ENCODE assay signal across 1 cellular context in the genomic region with DNA sequence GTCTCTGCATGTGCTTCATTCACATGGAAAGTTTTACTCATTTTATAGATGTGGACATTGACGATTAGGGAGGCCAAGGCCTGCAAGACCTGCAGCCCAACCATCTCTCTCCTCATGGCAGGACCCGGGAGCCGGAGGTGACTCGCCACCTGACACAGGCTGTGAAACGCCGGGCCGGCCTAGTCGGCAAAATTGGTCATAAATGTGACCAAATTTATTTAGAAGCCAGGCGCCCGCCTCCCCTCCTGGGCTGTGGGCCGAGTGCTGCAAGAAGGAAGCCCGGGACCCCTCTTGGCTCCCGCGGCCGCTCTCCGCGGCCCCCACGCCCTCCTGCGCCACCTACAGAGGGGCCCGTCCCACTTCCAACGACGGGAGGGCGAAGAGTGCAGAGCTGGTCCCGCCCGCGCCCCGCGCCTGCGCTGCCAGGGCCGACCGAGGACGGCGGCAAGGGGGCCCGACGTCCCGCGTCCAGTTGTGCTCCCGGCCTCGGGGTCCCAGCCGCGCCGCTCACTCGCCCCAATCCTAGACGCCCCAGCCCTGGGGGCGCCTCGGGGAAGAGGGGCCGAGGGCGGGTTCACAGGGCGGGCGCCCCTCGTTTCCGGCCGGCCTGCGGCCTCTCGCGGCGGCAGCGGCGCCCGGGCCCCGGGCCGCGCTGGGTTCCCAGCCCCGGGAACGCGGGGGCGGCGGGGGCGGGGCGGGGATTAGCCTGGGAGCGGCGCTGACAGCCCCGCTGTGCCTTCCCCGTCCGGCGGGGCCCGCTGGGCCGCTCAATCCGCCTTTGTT.
TF ChIP-seq lines count a peak whose summit lies in the region.

No MANE protein-coding gene starts in this region.

TF ChIP-seq in SK-N-SH, 30 proteins besides CTCF, POLR2A, EP300 and RAD21 (continued from another document):
- TF ChIP-seq, protein P1, sequence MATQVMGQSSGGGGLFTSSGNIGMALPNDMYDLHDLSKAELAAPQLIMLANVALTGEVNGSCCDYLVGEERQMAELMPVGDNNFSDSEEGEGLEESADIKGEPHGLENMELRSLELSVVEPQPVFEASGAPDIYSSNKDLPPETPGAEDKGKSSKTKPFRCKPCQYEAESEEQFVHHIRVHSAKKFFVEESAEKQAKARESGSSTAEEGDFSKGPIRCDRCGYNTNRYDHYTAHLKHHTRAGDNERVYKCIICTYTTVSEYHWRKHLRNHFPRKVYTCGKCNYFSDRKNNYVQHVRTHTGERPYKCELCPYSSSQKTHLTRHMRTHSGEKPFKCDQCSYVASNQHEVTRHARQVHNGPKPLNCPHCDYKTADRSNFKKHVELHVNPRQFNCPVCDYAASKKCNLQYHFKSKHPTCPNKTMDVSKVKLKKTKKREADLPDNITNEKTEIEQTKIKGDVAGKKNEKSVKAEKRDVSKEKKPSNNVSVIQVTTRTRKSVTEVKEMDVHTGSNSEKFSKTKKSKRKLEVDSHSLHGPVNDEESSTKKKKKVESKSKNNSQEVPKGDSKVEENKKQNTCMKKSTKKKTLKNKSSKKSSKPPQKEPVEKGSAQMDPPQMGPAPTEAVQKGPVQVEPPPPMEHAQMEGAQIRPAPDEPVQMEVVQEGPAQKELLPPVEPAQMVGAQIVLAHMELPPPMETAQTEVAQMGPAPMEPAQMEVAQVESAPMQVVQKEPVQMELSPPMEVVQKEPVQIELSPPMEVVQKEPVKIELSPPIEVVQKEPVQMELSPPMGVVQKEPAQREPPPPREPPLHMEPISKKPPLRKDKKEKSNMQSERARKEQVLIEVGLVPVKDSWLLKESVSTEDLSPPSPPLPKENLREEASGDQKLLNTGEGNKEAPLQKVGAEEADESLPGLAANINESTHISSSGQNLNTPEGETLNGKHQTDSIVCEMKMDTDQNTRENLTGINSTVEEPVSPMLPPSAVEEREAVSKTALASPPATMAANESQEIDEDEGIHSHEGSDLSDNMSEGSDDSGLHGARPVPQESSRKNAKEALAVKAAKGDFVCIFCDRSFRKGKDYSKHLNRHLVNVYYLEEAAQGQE (IDR thresholded peaks at IDR 0.05; ENCODE audit: low read depth, low read length), result no peak
- TF ChIP-seq POLR2AphosphoS5 (IDR thresholded peaks at IDR 0.05; ENCODE audit: low read depth, low read length) (peak; percentile 8; the same call in 1 of the 2 replicates), NFIC (IDR thresholded peaks at IDR 0.05; ENCODE audit: borderline replicate concordance) (no peak), TCF12 (IDR thresholded peaks at IDR 0.05) (no peak), CHD2 (IDR thresholded peaks at IDR 0.05; ENCODE audit: low read length, partially characterized antibody) (peak; percentile 28), TEAD4 (IDR thresholded peaks at IDR 0.05; ENCODE audit: borderline replicate concordance, insufficient read depth) (no peak), JUND (IDR thresholded peaks at IDR 0.05) (no peak), ELF1 (IDR thresholded peaks at IDR 0.05) (no peak)
- TF ChIP-seq, protein P2, sequence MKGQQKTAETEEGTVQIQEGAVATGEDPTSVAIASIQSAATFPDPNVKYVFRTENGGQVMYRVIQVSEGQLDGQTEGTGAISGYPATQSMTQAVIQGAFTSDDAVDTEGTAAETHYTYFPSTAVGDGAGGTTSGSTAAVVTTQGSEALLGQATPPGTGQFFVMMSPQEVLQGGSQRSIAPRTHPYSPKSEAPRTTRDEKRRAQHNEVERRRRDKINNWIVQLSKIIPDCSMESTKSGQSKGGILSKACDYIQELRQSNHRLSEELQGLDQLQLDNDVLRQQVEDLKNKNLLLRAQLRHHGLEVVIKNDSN (IDR thresholded peaks at IDR 0.05; ENCODE audit: borderline replicate concordance, low read depth), result no peak
